ENCODE assay signal across 7 cellular contexts in the genomic region with DNA sequence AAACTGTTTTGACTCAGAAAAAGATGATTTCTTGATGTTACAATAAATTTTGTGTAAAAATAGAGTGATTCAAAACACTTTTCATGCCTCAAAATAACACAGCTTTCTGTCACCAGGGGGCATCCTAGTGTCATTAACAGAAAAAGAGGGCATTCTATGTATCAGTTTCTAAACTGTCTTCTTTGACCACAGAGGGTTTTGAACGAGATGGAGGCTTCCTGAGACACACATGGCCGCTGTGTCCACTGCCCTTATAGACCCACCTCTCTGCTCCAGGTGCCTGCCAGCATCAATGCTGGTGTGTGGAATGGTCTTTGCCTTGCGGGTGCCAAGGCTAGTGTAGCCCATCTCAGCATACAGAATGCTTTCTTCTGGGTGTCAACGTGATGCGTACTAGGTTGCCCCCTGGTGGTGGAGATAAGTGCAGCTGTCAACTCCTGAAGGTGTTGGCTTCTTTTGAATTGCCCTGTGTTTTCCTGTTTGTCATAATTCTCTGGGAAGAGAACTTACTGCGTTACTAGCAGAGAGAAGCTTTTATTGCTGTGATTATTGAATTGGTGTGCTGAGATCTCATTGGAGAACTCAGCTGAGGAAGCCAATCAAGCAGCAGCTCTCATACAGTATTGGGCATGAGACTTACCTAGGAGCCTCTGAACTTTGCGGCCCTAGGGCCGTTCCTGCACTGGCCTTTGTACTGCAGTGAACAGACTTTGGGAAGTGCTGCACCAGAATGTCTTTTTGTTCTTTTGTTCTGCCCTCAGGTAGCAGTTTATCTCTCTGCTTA. TPM values are rescaled to one million over a fixed set of nuclear protein-coding genes. Genes with fewer than 3 reads are reported as not detected.
DNase-seq lines count a peak whose midpoint lies in the region; ATAC-seq, FAIRE-seq and TF ChIP-seq lines count a peak whose summit lies in the region.

No MANE protein-coding gene starts in this region.

- POLR2A ChIA-PET in activated B cell treated with CpG ODN at 0.5 μM for 24 hours (lab: Charles Lee): interaction anchor here (0.6 to 2.0 kb wide), 7 partner anchors 8 to 232 kb away, joined by 3 to 7 read pairs (median 3); no protein-coding TSS in a partner anchor

- H3K27me3 ChIP-seq in bronchial epithelial cell (ENCODE audit: control insufficient read depth, insufficient read depth, low read length): no peaks in the 10 kb centered on the region

- no peaks in the 10 kb centered on the region for H3K27me3 Mint-ChIP-seq in activated B cell treated with CpG ODN at 0.5 μM for 24 hours

- intact Hi-C loops in activated B cell treated with CpG ODN at 0.5 μM for 24 hours (cut with micrococcal nuclease): loop anchor here (1.0 kb wide), 5 partner anchors 12 to 227 kb away; no protein-coding TSS in a partner anchor

- peaks cover 39% of the 10 kb centered on the region for H3K4me1 Mint-ChIP-seq in activated B cell treated with CpG ODN at 0.5 μM for 24 hours

- CTCF ChIA-PET in activated B cell treated with CpG ODN at 0.5 μM for 24 hours (lab: Charles Lee): interaction anchor here (0.6 to 5.1 kb wide), 28 partner anchors 8 to 678 kb away, joined by 3 to 65 read pairs (median 4); a partner anchor contains a TSS

- H3K36me3 ChIP-seq in bronchial epithelial cell (ENCODE audit: control insufficient read depth, insufficient read depth, low read length): peaks cover 6% of the 10 kb centered on the region

- H3K4me3 Mint-ChIP-seq in activated B cell treated with CpG ODN at 0.5 μM for 24 hours: no peak overlapping the region

- DNase-seq in GM12865 (ENCODE audit: low read depth): peak; percentile 86
- peak; percentile 55 for DNase-seq in NCI-H2171 (lab: John Stamatoyannopoulos, UW)
- DNase-seq in activated B cell treated with CpG ODN at 0.5 μM for 24 hours: peak; percentile 57
- peak; percentile 77 for DNase-seq in bronchial epithelial cell (ENCODE audit: low read depth)
- peak; percentile 86 for DNase-seq in islet precursor cell
- peak; percentile 55 to 67 for DNase-seq in stimulated activated CD4-positive, alpha-beta T cell treated with anti-CD3 and anti-CD28 coated beads, Interleukin-1b, Interleukin-23, amount 100 ng/mL, for 4 hours (ENCODE audit: low read depth in 2 of 2)

- H3K4me3 ChIP-seq in GM12865 (ENCODE audit: low read depth, low read length) (no peak overlapping the region; the same call in 1 of the 2 replicates), bronchial epithelial cell (ENCODE audit: low read depth, low read length) (no peak overlapping the region)

- peaks cover 69% of the 10 kb centered on the region for H3K36me3 Mint-ChIP-seq in activated B cell treated with CpG ODN at 0.5 μM for 24 hours (ENCODE audit: low read depth)

- H3K9me3 Mint-ChIP-seq in activated B cell treated with CpG ODN at 0.5 μM for 24 hours: no peaks in the 10 kb centered on the region

- peak overlapping the region; percentile 68 for H3K27ac Mint-ChIP-seq in activated B cell treated with CpG ODN at 0.5 μM for 24 hours

- ATAC-seq in HG02678 (IDR thresholded peaks at IDR 0.05; ENCODE audit: unreplicated experiment) (peak; percentile 74), activated B cell treated with CpG ODN at 0.5 μM for 24 hours (ENCODE audit: low read depth) (peak; percentile 92)

- FAIRE-seq in bronchial epithelial cell (lab: Jason Lieb, UNC): no peak

- TF ChIP-seq CTCF in GM12865 (IDR thresholded peaks at IDR 0.05; ENCODE audit: insufficient read depth, low read depth, low read length, missing control alignments): peak; percentile 94
- TF ChIP-seq CTCF in activated B cell treated with CpG ODN at 0.5 μM for 24 hours (IDR thresholded peaks at IDR 0.05): peak; percentile 80
- peak; percentile 91 for TF ChIP-seq CTCF in bronchial epithelial cell (IDR thresholded peaks at IDR 0.05; ENCODE audit: insufficient read depth, low read length, severe bottlenecking)

RNA-seq across cellular contexts. Expression of a gene that starts 38.6 kb away (rescaled TPM):
- total RNA-seq in activated B cell treated with CpG ODN at 0.5 μM for 24 hours (138 and 147 TPM in 2 replicates), bronchial epithelial cell (33.7 and 47.1 TPM in 2 replicates)
